ENCODE assay signal across 12 cellular contexts in genomic region chr10:108112218-108112617, GRCh38.
DNase-seq lines count a peak whose midpoint lies in the region; ATAC-seq and TF ChIP-seq lines count a peak whose summit lies in the region.
"Had no signal": no experiment of that assay in that cellular context is flagged by ENCODE, and none has a peak within 500 bp of the region (broad histone marks: within the 10 kb centered on the region; RNA-seq: fewer than 3 reads in every experiment).

No MANE protein-coding gene starts in this region.

- H3K36me3 ChIP-seq in WERI-Rb-1 = no peaks in the 10 kb centered on the region

- H3K27me3 ChIP-seq in WERI-Rb-1 (ENCODE audit: insufficient read depth, low read depth, severe bottlenecking) = no peaks in the 10 kb centered on the region

- TF ChIP-seq POLR2A in GM18505 (IDR thresholded peaks at IDR 0.05; ENCODE audit: borderline replicate concordance, extremely low read depth, insufficient read depth, insufficient read length) = no peak

- no peak overlapping the region for H3K27ac ChIP-seq in C4-2B
- H3K27ac ChIP-seq in WERI-Rb-1 = no peak overlapping the region

- no peak overlapping the region for H3K4me3 ChIP-seq in WERI-Rb-1 (ENCODE audit: low read depth, low read length)

- H3K9me3 ChIP-seq in WERI-Rb-1 (ENCODE audit: severe bottlenecking) = no peaks in the 10 kb centered on the region

- ATAC-seq in GM19351 (IDR thresholded peaks at IDR 0.05; ENCODE audit: unreplicated experiment) = no peak
- ATAC-seq in GM18505 (IDR thresholded peaks at IDR 0.05; ENCODE audit: unreplicated experiment) = no peak
- ATAC-seq in HG02970 (IDR thresholded peaks at IDR 0.05; ENCODE audit: low FRiP score, unreplicated experiment) = no peak
- ATAC-seq: Right ventricle myocardium inferior had no signal

- DNase-seq in HCEC 1CT = peak; percentile 29
- DNase-seq in WERI-Rb-1 = no peak
- DNase-seq in iPS DF 19.7 (ENCODE audit: low read depth, low spot score) = peak; percentile 20
- no peak for DNase-seq in NCI-H345 treated with DMSO at 0.1 percent for 48 hours (lab: John Stamatoyannopoulos, UW; ENCODE audit: unreplicated experiment)
- DNase-seq: activated effector memory CD4-positive, alpha-beta T cell treated with Interleukin-2 at 50 U/mL for 16 hours; CD4-positive, alpha-beta T cell; NCI-H1694 had no signal

- TF ChIP-seq CTCF in C4-2B (conservative IDR thresholded peaks at IDR 0.05) = peak; percentile 64
- TF ChIP-seq CTCF in WERI-Rb-1 (IDR thresholded peaks at IDR 0.05; ENCODE audit: low read depth, low read length) = peak; percentile 52

Comparison
In these comparisons a context has a peak if more than half of its experiments do, and no peak if none do; other contexts are left out.
1. DNase-seq: peak in HCEC 1CT (single experiment) and iPS DF 19.7 (single experiment); none in WERI-Rb-1 (single experiment) and NCI-H345 treated with DMSO at 0.1 percent for 48 hours (single experiment).